8 cellular contexts compared by ENCODE assay signal in the genomic region with DNA sequence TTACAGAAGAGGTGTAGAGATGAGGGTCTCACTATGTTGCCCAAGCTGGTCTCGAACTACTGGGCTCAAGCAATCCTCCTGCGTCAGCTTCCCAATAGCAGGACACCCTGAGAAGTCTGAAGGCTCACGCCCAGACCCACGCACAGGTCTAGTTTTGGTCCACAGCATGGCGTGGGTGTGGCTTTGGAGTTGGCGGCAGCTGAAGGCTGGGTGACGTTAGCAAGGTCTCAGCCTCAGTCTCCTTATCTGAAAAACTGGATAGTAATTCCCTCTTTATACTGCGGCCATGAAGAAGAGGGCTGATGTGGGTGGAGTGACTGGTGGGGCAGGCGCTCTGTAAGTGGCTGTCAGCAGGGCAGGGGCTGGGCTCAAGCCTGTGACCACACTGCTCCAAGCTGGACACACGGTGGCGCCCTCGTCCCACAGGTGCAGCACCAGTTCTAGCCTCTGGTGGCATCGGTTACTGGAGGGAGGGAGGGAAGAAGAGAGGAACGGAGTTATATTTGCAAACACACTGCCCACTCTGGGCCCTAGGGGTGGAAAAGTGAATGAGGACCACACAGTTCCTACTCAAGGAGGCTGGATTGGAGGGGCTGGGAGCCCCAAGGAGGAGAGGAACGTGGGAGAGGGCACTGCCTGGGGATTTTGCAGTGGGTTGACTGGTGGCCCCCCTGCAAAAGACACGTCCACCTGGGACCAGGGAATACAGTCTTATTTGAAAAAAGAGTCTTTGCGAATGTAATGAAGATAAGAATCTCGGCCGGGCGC. TPM values are rescaled to one million over a fixed set of nuclear protein-coding genes. Genes with fewer than 3 reads are reported as not detected.
DNase-seq lines count a peak whose midpoint lies in the region; ATAC-seq, FAIRE-seq and TF ChIP-seq lines count a peak whose summit lies in the region.

No MANE protein-coding gene starts in this region.

- H3K27ac ChIP-seq in HepG2 (ENCODE audit: extremely low read length, insufficient read depth, low read length), result no peak overlapping the region

- POLR2A ChIA-PET in HepG2 (lab: Yijun Ruan, JAX), result interaction anchor here (1.5 to 16.3 kb wide), 2 partner anchors 24 to 54 kb away, joined by 5 to 976 read pairs; a partner anchor contains a TSS

- BruUV-seq in HepG2 (replicated peaks; lab: Mats Ljungman, UMichigan), result no TSS peak

- H3K36me3 ChIP-seq in HepG2 (replicated peaks in 1 of 2; ENCODE audit: control insufficient read depth in 1 of 2, insufficient read depth in 2 of 2, low read length in 2 of 2), result no peaks in the 10 kb centered on the region

- H3K79me2 ChIP-seq in HepG2 (ENCODE audit: insufficient read depth, low read length), result no peaks in the 10 kb centered on the region

- H3K27me3 ChIP-seq in HepG2 (ENCODE audit: control insufficient read depth in 1 of 2, insufficient read depth in 2 of 2, low read length in 2 of 2), result 0 out of 5 replicates have a peak, but pooled peaks cover 0 to 2% of the 10 kb centered on the region in 2 experiments

- 8% methylated on average over 17 of the region's 20 CpGs for whole genome bisulfite sequencing in HepG2 (ENCODE audit: low lambda C conversion rate)

- H3K4me3 ChIP-seq in AG09309 (ENCODE audit: control insufficient read depth, low read depth, low read length) (no peak overlapping the region), choroid plexus epithelial cell (ENCODE audit: low read depth, low read length) (peak overlapping the region; percentile 24), HepG2 (replicated peaks in 1 of 3; ENCODE audit: insufficient read depth in 1 of 3, low read depth in 2 of 3, low read length in 3 of 3) (peak overlapping the region in 1 of 3 experiments; percentile 32; a peak in 2 of 6 replicates)

- H3K4me1 ChIP-seq in HepG2 (ENCODE audit: insufficient read depth, low read length), result peaks cover 77% of the 10 kb centered on the region

- CTCF ChIA-PET in HepG2 (lab: Yijun Ruan, JAX; ENCODE audit: low intra/inter-chr PET ratio, low total read pairs), result interaction anchor here (0.7 to 3.9 kb wide), 8 partner anchors 23 to 143 kb away, joined by 3 to 66 read pairs (median 4); no protein-coding TSS in a partner anchor

- DNase-seq in AG09309 (ENCODE audit: low read depth), result no peak
- peak; percentile 69 for DNase-seq in NCI-H526 treated with DMSO at 0.1 percent for 48 hours (lab: John Stamatoyannopoulos, UW)
- DNase-seq in activated CD4-positive, alpha-beta T cell treated with anti-CD3 and anti-CD28 coated beads for 48 hours, result peak; percentile 95
- peak; percentile 97 for DNase-seq in choroid plexus epithelial cell (ENCODE audit: low read depth)
- DNase-seq in HepG2 (ENCODE audit: low spot score), result peak; percentile 88
- DNase-seq in stimulated activated CD4-positive, alpha-beta T cell treated with anti-CD3 and anti-CD28 coated beads, Interleukin-4, amount 100 ng/mL, for 24 hours, result peak; percentile 93

- H2AFZ ChIP-seq in HepG2 (ENCODE audit: low read length), result no peak overlapping the region

- in situ Hi-C loops in HepG2 (cut with HindIII; ENCODE audit: extremely low pct_ligation_motif_present, low pct_unique_long_range_greater_than_20kb), result loop anchor here (5.0 kb wide), 1 partner anchor 34 kb away; no protein-coding TSS in a partner anchor

- TF ChIP-seq POLR2A in HepG2 (IDR thresholded peaks at IDR 0.05; ENCODE audit: insufficient read depth in 1 of 2, low read depth in 2 of 2, low read length in 2 of 2), result no peak

- peak overlapping the region; percentile 71 for H3K4me2 ChIP-seq in HepG2 (ENCODE audit: low read depth, low read length)

- TF ChIP-seq CTCF in AG09309 (IDR thresholded peaks at IDR 0.05; ENCODE audit: control insufficient read depth, insufficient read depth, low read depth, low read length, missing control alignments), result peak; percentile 96
- peak; percentile 98 for TF ChIP-seq CTCF in choroid plexus epithelial cell (conservative IDR thresholded peaks at IDR 0.05; ENCODE audit: low read depth, low read length)
- TF ChIP-seq CTCF in HepG2 (CRISPR knock-in tag; IDR thresholded peaks at IDR 0.05), result peak; percentile 100

- TF ChIP-seq EP300 in HepG2 (IDR thresholded peaks at IDR 0.05; ENCODE audit: low read depth in 2 of 2, low read length in 2 of 2) (peak; percentile 27 to 36; a peak in 2 of 4 replicates), HepG2 (CRISPR knock-in tag; IDR thresholded peaks at IDR 0.05; ENCODE audit: borderline replicate concordance) (no peak)

- H4K20me1 ChIP-seq in HepG2 (ENCODE audit: insufficient read depth, low read length), result no peaks in the 10 kb centered on the region

- no peaks in the 10 kb centered on the region for H3K9me3 ChIP-seq in HepG2 (ENCODE audit: low read length)

- no peak overlapping the region for H3K9ac ChIP-seq in HepG2 (ENCODE audit: insufficient read depth, low read depth, low read length)

- ATAC-seq in GM19023 (IDR thresholded peaks at IDR 0.05; ENCODE audit: unreplicated experiment) (peak; percentile 90), HG03342 (IDR thresholded peaks at IDR 0.05; ENCODE audit: unreplicated experiment) (peak; percentile 84), HepG2 (peak; percentile 98)

- intact Hi-C loops in HepG2 (cut with micrococcal nuclease; ENCODE audit: unreplicated experiment), result loop anchor here (1.0 to 5.0 kb wide), 2 partner anchors 54 to 144 kb away; no protein-coding TSS in a partner anchor

- peak; percentile 95 for FAIRE-seq in HepG2 (lab: Jason Lieb, UNC)

- TF ChIP-seq RAD21 in HepG2 (CRISPR knock-in tag; IDR thresholded peaks at IDR 0.05), result peak; percentile 99

RNA-seq across cellular contexts. Expression of a gene that starts 19.6 kb away (rescaled TPM):
- 28.9 and 35.2 TPM in 2 replicates for total RNA-seq in HepG2 (2016; rRNA removed; fragmentation: Illumina TruSeq; extraction: Trizol)
- 3.9 and 4.1 TPM in 2 replicates for total RNA-seq in HepG2 (2016; cell fraction: cytosol; rRNA removed; fragmentation: Illumina TruSeq; extraction: Trizol; ENCODE audit: low read depth)
- total RNA-seq in HepG2 (2016; cell fraction: insoluble cytoplasmic fraction; rRNA removed; fragmentation: Illumina TruSeq; extraction: Trizol), result 24.8 and 36.0 TPM in 2 replicates
- 11.9 and 12.5 TPM in 2 replicates for total RNA-seq in HepG2 (2016; cell fraction: membrane; rRNA removed; fragmentation: Illumina TruSeq; extraction: Trizol)
- 17.8 and 21.3 TPM in 2 replicates for total RNA-seq in HepG2 (2016; cell fraction: nucleus; rRNA removed; fragmentation: Illumina TruSeq; extraction: Trizol)
- 55.8 and 92.3 TPM in 2 replicates for polyA plus RNA-seq in HepG2 (2011; rRNA removed)
- 52.6 and 75.1 TPM in 2 replicates for polyA plus RNA-seq in HepG2 (2011; cell fraction: cytosol; rRNA removed)
- 203 and 227 TPM in 2 replicates for polyA plus RNA-seq in HepG2 (2011; cell fraction: nucleus; rRNA removed)
- 46.8 and 57.2 TPM in 2 replicates for polyA plus RNA-seq in HepG2 (2012)
- 3.0 TPM in 2 replicates for polyA plus RNA-seq in HepG2 (2016; cell fraction: cytosol; fragmentation: Illumina TruSeq; extraction: Trizol; ENCODE audit: low read depth)
- polyA plus RNA-seq in HepG2 (2016; cell fraction: insoluble cytoplasmic fraction; fragmentation: Illumina TruSeq; extraction: Trizol; ENCODE audit: low read depth), result 28.5 and 30.3 TPM in 2 replicates
- polyA plus RNA-seq in HepG2 (2016; cell fraction: membrane; fragmentation: Illumina TruSeq; extraction: Trizol; ENCODE audit: low read depth), result 9.1 and 9.4 TPM in 2 replicates
- 42.1 and 44.8 TPM in 2 replicates for polyA plus RNA-seq in HepG2 (2016; cell fraction: nucleus; fragmentation: Illumina TruSeq; extraction: Trizol; ENCODE audit: insufficient read depth, low read depth)
- 15.9 and 164 TPM in 2 replicates for polyA minus RNA-seq in HepG2 (2011; rRNA and poly(A)+ RNA removed; ENCODE audit: low replicate concordance)
- 61.5 and 72.6 TPM in 2 replicates for polyA minus RNA-seq in HepG2 (2011; cell fraction: cytosol; rRNA and poly(A)+ RNA removed)
- polyA minus RNA-seq in HepG2 (2011; cell fraction: nucleus; rRNA and poly(A)+ RNA removed), result 31.9 and 42.5 TPM in 2 replicates

RNA-seq across cellular contexts. Expression of a gene that starts 21.5 kb away (rescaled TPM):
- 25.4 and 29.5 TPM in 2 replicates for total RNA-seq in HepG2 (2016; rRNA removed; fragmentation: Illumina TruSeq; extraction: Trizol)
- 19.5 and 29.1 TPM in 2 replicates for total RNA-seq in HepG2 (2016; cell fraction: cytosol; rRNA removed; fragmentation: Illumina TruSeq; extraction: Trizol; ENCODE audit: low read depth)
- total RNA-seq in HepG2 (2016; cell fraction: insoluble cytoplasmic fraction; rRNA removed; fragmentation: Illumina TruSeq; extraction: Trizol), result 20.9 and 29.7 TPM in 2 replicates
- total RNA-seq in HepG2 (2016; cell fraction: membrane; rRNA removed; fragmentation: Illumina TruSeq; extraction: Trizol), result 44.9 and 63.7 TPM in 2 replicates
- 15.7 and 18.6 TPM in 2 replicates for total RNA-seq in HepG2 (2016; cell fraction: nucleus; rRNA removed; fragmentation: Illumina TruSeq; extraction: Trizol)
- polyA plus RNA-seq in HepG2 (2011; rRNA removed), result 17.1 and 26.7 TPM in 2 replicates
- polyA plus RNA-seq in HepG2 (2011; cell fraction: cytosol; rRNA removed), result 13.8 and 17.6 TPM in 2 replicates
- polyA plus RNA-seq in HepG2 (2011; cell fraction: nucleus; rRNA removed), result 37.8 and 38.3 TPM in 2 replicates
- polyA plus RNA-seq in HepG2 (2012), result 45.1 and 72.3 TPM in 2 replicates
- polyA plus RNA-seq in HepG2 (2016; cell fraction: cytosol; fragmentation: Illumina TruSeq; extraction: Trizol; ENCODE audit: low read depth), result 49.0 and 73.1 TPM in 2 replicates
- 53.9 and 76.0 TPM in 2 replicates for polyA plus RNA-seq in HepG2 (2016; cell fraction: insoluble cytoplasmic fraction; fragmentation: Illumina TruSeq; extraction: Trizol; ENCODE audit: low read depth)
- 99.7 and 119 TPM in 2 replicates for polyA plus RNA-seq in HepG2 (2016; cell fraction: membrane; fragmentation: Illumina TruSeq; extraction: Trizol; ENCODE audit: low read depth)
- 54.3 and 56.0 TPM in 2 replicates for polyA plus RNA-seq in HepG2 (2016; cell fraction: nucleus; fragmentation: Illumina TruSeq; extraction: Trizol; ENCODE audit: insufficient read depth, low read depth)
- 12.0 and 24.2 TPM in 2 replicates for polyA minus RNA-seq in HepG2 (2011; rRNA and poly(A)+ RNA removed; ENCODE audit: low replicate concordance)
- polyA minus RNA-seq in HepG2 (2011; cell fraction: cytosol; rRNA and poly(A)+ RNA removed), result 20.7 and 21.6 TPM in 2 replicates
- 12.2 and 15.4 TPM in 2 replicates for polyA minus RNA-seq in HepG2 (2011; cell fraction: nucleus; rRNA and poly(A)+ RNA removed)

RNA-seq across cellular contexts. Expression of a gene that starts 41.1 kb away (rescaled TPM):
- 43.4 and 56.0 TPM in 2 replicates for total RNA-seq in HepG2 (2016; rRNA removed; fragmentation: Illumina TruSeq; extraction: Trizol)
- total RNA-seq in HepG2 (2016; cell fraction: cytosol; rRNA removed; fragmentation: Illumina TruSeq; extraction: Trizol; ENCODE audit: low read depth), result 30.8 and 33.0 TPM in 2 replicates
- total RNA-seq in HepG2 (2016; cell fraction: insoluble cytoplasmic fraction; rRNA removed; fragmentation: Illumina TruSeq; extraction: Trizol), result 39.7 and 64.4 TPM in 2 replicates
- total RNA-seq in HepG2 (2016; cell fraction: membrane; rRNA removed; fragmentation: Illumina TruSeq; extraction: Trizol), result 19.3 and 21.2 TPM in 2 replicates
- total RNA-seq in HepG2 (2016; cell fraction: nucleus; rRNA removed; fragmentation: Illumina TruSeq; extraction: Trizol), result 9.7 and 10.9 TPM in 2 replicates
- 32.5 and 56.1 TPM in 2 replicates for polyA plus RNA-seq in HepG2 (2011; rRNA removed)
- polyA plus RNA-seq in HepG2 (2011; cell fraction: cytosol; rRNA removed), result 32.1 and 47.7 TPM in 2 replicates
- 5.1 and 7.9 TPM in 2 replicates for polyA plus RNA-seq in HepG2 (2011; cell fraction: nucleus; rRNA removed)
- polyA plus RNA-seq in HepG2 (2012), result 54.6 and 60.7 TPM in 2 replicates
- 30.1 and 38.1 TPM in 2 replicates for polyA plus RNA-seq in HepG2 (2016; cell fraction: cytosol; fragmentation: Illumina TruSeq; extraction: Trizol; ENCODE audit: low read depth)
- polyA plus RNA-seq in HepG2 (2016; cell fraction: insoluble cytoplasmic fraction; fragmentation: Illumina TruSeq; extraction: Trizol; ENCODE audit: low read depth), result 59.5 and 62.8 TPM in 2 replicates
- polyA plus RNA-seq in HepG2 (2016; cell fraction: membrane; fragmentation: Illumina TruSeq; extraction: Trizol; ENCODE audit: low read depth), result 14.5 and 18.2 TPM in 2 replicates
- polyA plus RNA-seq in HepG2 (2016; cell fraction: nucleus; fragmentation: Illumina TruSeq; extraction: Trizol; ENCODE audit: insufficient read depth, low read depth), result 20.3 and 23.8 TPM in 2 replicates
- 3.2 TPM in 1 of 2 replicates, not detected in the other for polyA minus RNA-seq in HepG2 (2011; rRNA and poly(A)+ RNA removed; ENCODE audit: low replicate concordance)
- polyA minus RNA-seq in HepG2 (2011; cell fraction: cytosol; rRNA and poly(A)+ RNA removed), result 2.0 TPM in 2 replicates
- 1.9 TPM in 1 of 2 replicates, not detected in the other for polyA minus RNA-seq in HepG2 (2011; cell fraction: nucleus; rRNA and poly(A)+ RNA removed)

RNA-seq across cellular contexts. Expression of a gene that starts 52.6 kb away (rescaled TPM):
- 1.0 and 1.1 TPM in 2 replicates for total RNA-seq in HepG2 (2016; rRNA removed; fragmentation: Illumina TruSeq; extraction: Trizol)
- 0.35 and 1.1 TPM in 2 replicates for total RNA-seq in HepG2 (2016; cell fraction: cytosol; rRNA removed; fragmentation: Illumina TruSeq; extraction: Trizol; ENCODE audit: low read depth)
- 0.55 and 0.80 TPM in 2 replicates for total RNA-seq in HepG2 (2016; cell fraction: insoluble cytoplasmic fraction; rRNA removed; fragmentation: Illumina TruSeq; extraction: Trizol)
- total RNA-seq in HepG2 (2016; cell fraction: membrane; rRNA removed; fragmentation: Illumina TruSeq; extraction: Trizol), result 1.4 and 1.9 TPM in 2 replicates
- 0.56 and 1.6 TPM in 2 replicates for total RNA-seq in HepG2 (2016; cell fraction: nucleus; rRNA removed; fragmentation: Illumina TruSeq; extraction: Trizol)
- polyA plus RNA-seq in HepG2 (2011; rRNA removed), result 11.7 and 19.8 TPM in 2 replicates
- 15.3 and 15.7 TPM in 2 replicates for polyA plus RNA-seq in HepG2 (2011; cell fraction: cytosol; rRNA removed)
- 37.0 and 46.6 TPM in 2 replicates for polyA plus RNA-seq in HepG2 (2011; cell fraction: nucleus; rRNA removed)
- 14.5 and 20.0 TPM in 2 replicates for polyA plus RNA-seq in HepG2 (2012)
- 0.79 and 0.97 TPM in 2 replicates for polyA plus RNA-seq in HepG2 (2016; cell fraction: cytosol; fragmentation: Illumina TruSeq; extraction: Trizol; ENCODE audit: low read depth)
- 0.81 and 0.93 TPM in 2 replicates for polyA plus RNA-seq in HepG2 (2016; cell fraction: insoluble cytoplasmic fraction; fragmentation: Illumina TruSeq; extraction: Trizol; ENCODE audit: low read depth)
- 1.1 and 1.3 TPM in 2 replicates for polyA plus RNA-seq in HepG2 (2016; cell fraction: membrane; fragmentation: Illumina TruSeq; extraction: Trizol; ENCODE audit: low read depth)
- 1.3 and 4.5 TPM in 2 replicates for polyA plus RNA-seq in HepG2 (2016; cell fraction: nucleus; fragmentation: Illumina TruSeq; extraction: Trizol; ENCODE audit: insufficient read depth, low read depth)
- 0.77 and 12.5 TPM in 2 replicates for polyA minus RNA-seq in HepG2 (2011; rRNA and poly(A)+ RNA removed; ENCODE audit: low replicate concordance)
- polyA minus RNA-seq in HepG2 (2011; cell fraction: cytosol; rRNA and poly(A)+ RNA removed), result 3.2 and 6.1 TPM in 2 replicates
- polyA minus RNA-seq in HepG2 (2011; cell fraction: nucleus; rRNA and poly(A)+ RNA removed), result 6.1 and 9.8 TPM in 2 replicates
